1 cellular context compared by ENCODE assay signal in genomic region chr9:98168952-98169488, GRCh38.
TF ChIP-seq lines count a peak whose summit lies in the region.

No MANE protein-coding gene starts in this region.

TF ChIP-seq in K562, 482 proteins besides CTCF, POLR2A, EP300 and RAD21 (continued from another document and continues in another):
- TF ChIP-seq HDAC3 (IDR thresholded peaks at IDR 0.05; ENCODE audit: borderline replicate concordance, partially characterized antibody): no peak
- TF ChIP-seq CCAR2 (IDR thresholded peaks at IDR 0.05; ENCODE audit: low read depth, low read length): no peak
- TF ChIP-seq ZNF124 (CRISPR knock-in tag; IDR thresholded peaks at IDR 0.05): no peak
- 0 out of 2 replicates have a peak, but pooled peaks have one; percentile 30 for TF ChIP-seq CXXC5 (CRISPR knock-in tag; IDR thresholded peaks at IDR 0.05)
- no peak for TF ChIP-seq ZNF184 (CRISPR knock-in tag; IDR thresholded peaks at IDR 0.05)
- peak in 1 of 2 experiments; percentile 49; a peak in 1 of 4 replicates for TF ChIP-seq ETV6 (IDR thresholded peaks at IDR 0.05; ENCODE audit: borderline replicate concordance in 1 of 2, low read depth in 2 of 2, low read length in 1 of 2)
- TF ChIP-seq ETV6 (CRISPR knock-in tag; IDR thresholded peaks at IDR 0.05; ENCODE audit: borderline replicate concordance): no peak
- TF ChIP-seq ARNT (IDR thresholded peaks at IDR 0.05): no peak
- no peak for TF ChIP-seq GTF2A2 (tag; IDR thresholded peaks at IDR 0.05)
- no peak for TF ChIP-seq ZNF133 (CRISPR knock-in tag; IDR thresholded peaks at IDR 0.05)
- no peak for TF ChIP-seq CAMTA2 (CRISPR knock-in tag; conservative IDR thresholded peaks at IDR 0.05)
- TF ChIP-seq MEF2A (IDR thresholded peaks at IDR 0.05; ENCODE audit: control insufficient read depth, low read depth, low read length): no peak
- TF ChIP-seq RB1 (IDR thresholded peaks at IDR 0.05; ENCODE audit: low read depth): no peak
- peak; percentile 40; the same call in 1 of the 2 replicates for TF ChIP-seq ZNF263 (CRISPR knock-in tag; IDR thresholded peaks at IDR 0.05; ENCODE audit: borderline replicate concordance)
- no peak for TF ChIP-seq SIRT6 (IDR thresholded peaks at IDR 0.05; ENCODE audit: low read depth, low read length)
- TF ChIP-seq GABPB1 (CRISPR knock-in tag; IDR thresholded peaks at IDR 0.05): peak; percentile 58
- 0 out of 2 replicates have a peak, but pooled peaks have one; percentile 13 for TF ChIP-seq PKNOX1 (IDR thresholded peaks at IDR 0.05)
- no peak for TF ChIP-seq ZBTB40 (IDR thresholded peaks at IDR 0.05)
- no peak for TF ChIP-seq ZBTB40 (CRISPR knock-in tag; IDR thresholded peaks at IDR 0.05)
- no peak for TF ChIP-seq HNRNPUL1 (IDR thresholded peaks at IDR 0.05; ENCODE audit: low read length)
- no peak for TF ChIP-seq CTCFL (IDR thresholded peaks at IDR 0.05; ENCODE audit: borderline replicate concordance, insufficient read depth, low read depth, low read length, poor library complexity, severe bottlenecking)
- no peak for TF ChIP-seq DNMT1 (IDR thresholded peaks at IDR 0.05)
- no peak for TF ChIP-seq ZNF830 (CRISPR knock-in tag; IDR thresholded peaks at IDR 0.05)
- TF ChIP-seq ZBTB7A (IDR thresholded peaks at IDR 0.05; ENCODE audit: borderline replicate concordance, control insufficient read depth, low read depth, low read length): no peak
- no peak for TF ChIP-seq SNAPC5 (CRISPR knock-in tag; IDR thresholded peaks at IDR 0.05)
- no peak for TF ChIP-seq ZNF699 (CRISPR knock-in tag; IDR thresholded peaks at IDR 0.05; ENCODE audit: insufficient replicate concordance)
- TF ChIP-seq YBX1 (IDR thresholded peaks at IDR 0.05): no peak
- no peak for TF ChIP-seq HLTF (IDR thresholded peaks at IDR 0.05)
- no peak for TF ChIP-seq THAP7 (CRISPR knock-in tag; IDR thresholded peaks at IDR 0.05)
- no peak for TF ChIP-seq SP1 (CRISPR knock-in tag; IDR thresholded peaks at IDR 0.05)
- TF ChIP-seq CBX8 (IDR thresholded peaks at IDR 0.05; ENCODE audit: borderline replicate concordance, extremely low read depth, low read depth, low read length, poor library complexity, severe bottlenecking): no peak
- no peak for TF ChIP-seq HIVEP1 (CRISPR knock-in tag; IDR thresholded peaks at IDR 0.05)
- TF ChIP-seq MTA1 (IDR thresholded peaks at IDR 0.05; ENCODE audit: borderline replicate concordance): no peak
- no peak for TF ChIP-seq ZNF143 (CRISPR knock-in tag; IDR thresholded peaks at IDR 0.05)
- TF ChIP-seq ZNF77 (CRISPR knock-in tag; IDR thresholded peaks at IDR 0.05): no peak
- no peak for TF ChIP-seq ZSCAN29 (IDR thresholded peaks at IDR 0.05)
- TF ChIP-seq TBP (optimal IDR thresholded peaks at IDR 0.05; ENCODE audit: low read depth, low read length): no peak
- TF ChIP-seq E4F1 (CRISPR knock-in tag; IDR thresholded peaks at IDR 0.05; ENCODE audit: borderline replicate concordance): no peak
- TF ChIP-seq POLR2B (IDR thresholded peaks at IDR 0.05; ENCODE audit: low read depth, partially characterized antibody): no peak
- TF ChIP-seq FIP1L1 (IDR thresholded peaks at IDR 0.05; ENCODE audit: low read depth, low read length, poor library complexity, severe bottlenecking): no peak
- 0 out of 2 replicates have a peak, but pooled peaks have one; percentile 18 for TF ChIP-seq SMARCE1 (IDR thresholded peaks at IDR 0.05)
- no peak for TF ChIP-seq ATF1 (CRISPR knock-in tag; IDR thresholded peaks at IDR 0.05)
- TF ChIP-seq ATF1 (tag; IDR thresholded peaks at IDR 0.05): no peak
- no peak for TF ChIP-seq JUN (IDR thresholded peaks at IDR 0.05; ENCODE audit: borderline replicate concordance, low read depth, low read length)
- TF ChIP-seq JUN (CRISPR knock-in tag; IDR thresholded peaks at IDR 0.05; ENCODE audit: borderline replicate concordance): no peak
- TF ChIP-seq E2F6 (IDR thresholded peaks at IDR 0.05; ENCODE audit: borderline replicate concordance in 1 of 2, extremely low read depth in 1 of 2, insufficient read depth in 1 of 2, insufficient read length in 1 of 2, low read depth in 1 of 2, low read length in 1 of 2, poor library complexity in 1 of 2, severe bottlenecking in 1 of 2): no peak
- TF ChIP-seq EWSR1 (IDR thresholded peaks at IDR 0.05; ENCODE audit: borderline replicate concordance, low read depth, partially characterized antibody): no peak
- peak; percentile 57 for TF ChIP-seq CBFA2T2 (conservative IDR thresholded peaks at IDR 0.05)
- peak; percentile 69 for TF ChIP-seq ARID1B (IDR thresholded peaks at IDR 0.05)
- no peak for TF ChIP-seq ERF (CRISPR knock-in tag; IDR thresholded peaks at IDR 0.05)
- no peak for TF ChIP-seq RBM22 (IDR thresholded peaks at IDR 0.05; ENCODE audit: low read depth, low read length, poor library complexity, severe bottlenecking)
- TF ChIP-seq KAT7 (CRISPR knock-in tag; IDR thresholded peaks at IDR 0.05; ENCODE audit: borderline replicate concordance): no peak
